8 cellular contexts compared by ENCODE assay signal in genomic region chr9:136711751-136712689, GRCh38. TPM values are rescaled to one million over a fixed set of nuclear protein-coding genes. Genes with fewer than 3 reads are reported as not detected.
A peak's percentile ranks its signal among the peaks of the same experiment; 100 is the strongest.
DNase-seq lines count a peak whose midpoint lies in the region; ATAC-seq and TF ChIP-seq lines count a peak whose summit lies in the region.

DIPK1B (plus strand) TSS chr9:136712572; CDS start chr9:136712666, 94 bp downstream.

- no peaks in the 10 kb centered on the region for H3K9me3 ChIP-seq in ascending aorta
- no peaks in the 10 kb centered on the region for H3K9me3 ChIP-seq in iPS-20b (ENCODE audit: insufficient read depth, low read depth, low read length)
- H3K9me3 ChIP-seq in subcutaneous abdominal adipose tissue (ENCODE audit: control insufficient read depth in 5 of 5, low read length in 5 of 5) = no peaks in the 10 kb centered on the region

- intact Hi-C loops in ascending aorta (cut with DNase I) = no loop called here

- H3K4me1 ChIP-seq in ascending aorta (peaks cover 0 to 7% of the 10 kb centered on the region in 2 donors), iPS-20b (ENCODE audit: insufficient read depth, low read length) (no peaks in the 10 kb centered on the region; the same call in 1 of the 2 replicates), subcutaneous abdominal adipose tissue (ENCODE audit: control insufficient read depth in 5 of 5, insufficient read depth in 5 of 5, low read length in 5 of 5) (peaks cover 0 to 42% (median 39%) of the 10 kb centered on the region in 5 donors)

- H3K9ac ChIP-seq in iPS-20b (ENCODE audit: low read depth, low read length) (peak within 1 kb of the TSS; percentile 64; the same call in 1 of the 2 replicates), subcutaneous abdominal adipose tissue (ENCODE audit: low read length in 5 of 5) (peak within 1 kb of the TSS in 3 of 5 donors; percentile 25 to 42 (median 39))

- H3K27me3 ChIP-seq in ascending aorta = peaks cover 6% of the 10 kb centered on the region
- peaks cover 17% of the 10 kb centered on the region; the same call in 1 of the 2 replicates for H3K27me3 ChIP-seq in iPS-20b (ENCODE audit: insufficient read depth, low read length)
- H3K27me3 ChIP-seq in subcutaneous abdominal adipose tissue (ENCODE audit: control insufficient read depth in 5 of 5, insufficient read depth in 4 of 5, low read length in 5 of 5) = peaks cover 0 to 5% (median 3%) of the 10 kb centered on the region in 5 donors

- DNase-seq in DMS114 treated with DMSO at 0.1 percent for 48 hours (lab: John Stamatoyannopoulos, UW; ENCODE audit: unreplicated experiment) (peak; percentile 12), NCI-H1694 (lab: John Stamatoyannopoulos, UW) (peak; percentile 26), ascending aorta (ENCODE audit: low spot score in 2 of 2) (no peak)

- TF ChIP-seq CTCF in ascending aorta (IDR thresholded peaks at IDR 0.05) = no peak

- no peaks in the 10 kb centered on the region for H3K36me3 ChIP-seq in ascending aorta
- H3K36me3 ChIP-seq in iPS-20b (ENCODE audit: insufficient read depth, low read depth, low read length) = no peaks in the 10 kb centered on the region; the same call in 1 of the 2 replicates
- no peaks in the 10 kb centered on the region for H3K36me3 ChIP-seq in subcutaneous abdominal adipose tissue (ENCODE audit: control insufficient read depth in 5 of 5, insufficient read depth in 5 of 5, low read length in 5 of 5)

- no peak for ATAC-seq in HG03135 (IDR thresholded peaks at IDR 0.05; ENCODE audit: unreplicated experiment)
- ATAC-seq in GM18517 (IDR thresholded peaks at IDR 0.05; ENCODE audit: unreplicated experiment) = no peak
- no peak for ATAC-seq in GM21825 (IDR thresholded peaks at IDR 0.05; ENCODE audit: unreplicated experiment)

- H3K27ac ChIP-seq in ascending aorta (no peak within 1 kb of the TSS), iPS-20b (ENCODE audit: low read length) (no peak within 1 kb of the TSS), subcutaneous abdominal adipose tissue (ENCODE audit: low read depth, low read length) (peak within 1 kb of the TSS; percentile 85)

- H3K4me3 ChIP-seq in ascending aorta = peak within 1 kb of the TSS; percentile 40 to 43
- peak within 1 kb of the TSS; percentile 83 for H3K4me3 ChIP-seq in iPS-20b (ENCODE audit: low read length)
- peak within 1 kb of the TSS in 3 of 5 donors; percentile 36 to 56 (median 47) for H3K4me3 ChIP-seq in subcutaneous abdominal adipose tissue (ENCODE audit: low read depth in 1 of 5, low read length in 5 of 5)

RNA-seq across cellular contexts. Expression of gene DIPK1B, which starts in this region (rescaled TPM):
- total RNA-seq in ascending aorta = 86.2 TPM

Comparison
In these comparisons a context has a peak if more than half of its experiments do, and no peak if none do; other contexts are left out.
1. DNase-seq: peak in DMS114 treated with DMSO at 0.1 percent for 48 hours (single experiment) and NCI-H1694 (single experiment); none in ascending aorta (0 of 2).
2. Peak in every context shown above with its lines, with median percentiles within 50 percentile points of each other: H3K4me3 ChIP-seq.